9 cellular contexts compared by ENCODE assay signal in genomic region chr1:61079898-61080336, GRCh38. TPM values are rescaled to one million over a fixed set of nuclear protein-coding genes. Genes with fewer than 3 reads are reported as not detected.
DNase-seq lines count a peak whose midpoint lies in the region; ATAC-seq lines count a peak whose summit lies in the region.
"Had no signal": no experiment of that assay in that cellular context is flagged by ENCODE, and none has a peak within 500 bp of the region (broad histone marks: within the 10 kb centered on the region; RNA-seq: fewer than 3 reads in every experiment).

No MANE protein-coding gene starts in this region.

- H3K4me1 ChIP-seq in right cardiac atrium (ENCODE audit: control insufficient read depth, insufficient read depth, low read length), result peaks cover 8% of the 10 kb centered on the region

- no peaks in the 10 kb centered on the region for H3K9me3 ChIP-seq in right cardiac atrium (ENCODE audit: control insufficient read depth, low read length)

- DNase-seq in activated gamma-delta T cell treated with Interleukin-2 at 50 U/mL for 16 hours (peak; percentile 7), activated gamma-delta T cell (lab: John Stamatoyannopoulos, UW) (no peak), NCI-H510A treated with DMSO at 0.1 percent for 48 hours (lab: John Stamatoyannopoulos, UW) (peak; percentile 86), anterior cingulate cortex (lab: John Stamatoyannopoulos, UW) (peak in 47 of 58 donors; percentile 21 to 85 (median 62)), right cardiac atrium (peak; percentile 82 to 94 (median 93)), putamen (ENCODE audit: low spot score) (peak; percentile 94)
- DNase-seq in NK-92 treated with Interleukin-12 subunit alpha and Interleukin-12 subunit beta, amount 100 ng/mL, for 24 hours (lab: John Stamatoyannopoulos, UW), result no peak

- H3K4me3 ChIP-seq in right cardiac atrium (ENCODE audit: low read length), result peak overlapping the region; percentile 29
- H3K4me3 ChIP-seq: GM12878 had no signal

- intact Hi-C loops in right cardiac atrium (cut with DNase I), result loop anchor here in 3 of 4 donors (5.0 to 10.0 kb wide), 4 partner anchors 102 to 375 kb away; no protein-coding TSS in a partner anchor

- no peaks in the 10 kb centered on the region for H3K27me3 ChIP-seq in right cardiac atrium (ENCODE audit: control insufficient read depth, insufficient read depth)

- 1% methylated on average over 14 of the region's 14 CpGs for WGBS in right cardiac atrium

- peak overlapping the region; percentile 79 for H3K27ac ChIP-seq in right cardiac atrium (ENCODE audit: low read length)

- ATAC-seq in right cardiac atrium, result peak; percentile 71 to 80
- no peak for ATAC-seq in GM19463 (IDR thresholded peaks at IDR 0.05; ENCODE audit: unreplicated experiment)
- ATAC-seq: GM12878 had no signal

RNA-seq across cellular contexts. Expression of gene NFIA, which starts 2.4 kb away (rescaled TPM):
- total RNA-seq in right cardiac atrium, result 100 to 1,000 TPM; 108 to 127 (median 113) TPM
- 15.9 TPM for polyA plus RNA-seq in right cardiac atrium

Comparison
In these comparisons a context has a peak if more than half of its experiments do, and no peak if none do; other contexts are left out.
1. DNase-seq: peak in activated gamma-delta T cell treated with Interleukin-2 at 50 U/mL for 16 hours (single experiment), NCI-H510A treated with DMSO at 0.1 percent for 48 hours (single experiment), anterior cingulate cortex (47 of 58), right cardiac atrium (3 of 3) and putamen (single experiment); none in activated gamma-delta T cell (single experiment) and NK-92 treated with Interleukin-12 subunit alpha and Interleukin-12 subunit beta, amount 100 ng/mL, for 24 hours (single experiment).